ENCODE assay signal across 13 cellular contexts in the genomic region with DNA sequence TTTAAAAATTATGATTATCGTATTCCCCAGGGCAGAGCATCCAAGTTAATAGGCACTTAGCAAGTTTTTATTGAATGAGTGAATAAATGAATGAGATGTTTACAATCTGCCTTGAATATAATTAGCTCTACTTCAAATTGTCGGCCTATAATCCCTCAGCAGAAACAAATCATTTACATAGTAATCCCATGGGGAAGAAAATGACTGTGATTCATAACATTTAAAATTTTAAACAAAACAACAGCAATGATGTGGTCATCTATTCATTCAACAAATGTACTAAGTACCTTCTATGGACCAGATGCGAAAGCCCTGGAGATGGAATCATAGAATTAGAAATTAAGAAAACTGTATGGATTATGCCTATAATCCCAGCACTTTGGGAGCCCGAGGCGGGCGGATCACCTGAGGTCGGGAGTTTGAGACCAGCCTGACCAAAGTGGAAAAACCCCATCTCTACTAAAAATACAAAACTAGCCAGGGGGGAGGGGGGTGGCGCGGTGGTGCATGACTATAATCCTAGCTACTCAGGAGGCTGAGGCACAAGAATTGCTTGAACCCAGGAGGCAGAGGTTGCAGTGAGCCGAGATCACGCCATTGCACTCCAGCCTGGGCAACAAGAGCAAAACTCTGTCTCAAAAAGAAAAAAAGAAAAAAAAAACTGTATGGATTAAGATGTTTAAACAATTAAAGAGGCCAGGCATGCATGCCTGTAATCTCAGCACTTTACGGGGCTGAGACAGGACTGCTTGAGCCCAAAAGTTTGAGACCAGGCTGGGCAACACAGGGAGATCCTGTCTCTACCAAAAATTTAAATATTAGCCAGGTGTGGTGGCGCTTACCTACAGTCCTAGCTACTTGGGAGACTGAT. TPM values are rescaled to one million over a fixed set of nuclear protein-coding genes. Genes with fewer than 3 reads are reported as not detected.
DNase-seq lines count a peak whose midpoint lies in the region; ATAC-seq and TF ChIP-seq lines count a peak whose summit lies in the region.
"Had no signal": no experiment of that assay in that cellular context is flagged by ENCODE, and none has a peak within 500 bp of the region (broad histone marks: within the 10 kb centered on the region; RNA-seq: fewer than 3 reads in every experiment).

No MANE protein-coding gene starts in this region.

- H3K27me3 ChIP-seq in SJSA1 (replicated peaks) (peaks cover 65% of the 10 kb centered on the region), thyroid gland (no peaks in the 10 kb centered on the region)

- WGBS in thyroid gland, 2 donors, result 93 to 94% methylated on average over 13 of the region's 13 CpGs

- no peak for TF ChIP-seq POLR2A in GM18505 (IDR thresholded peaks at IDR 0.05; ENCODE audit: borderline replicate concordance, extremely low read depth, insufficient read depth, insufficient read length)
- TF ChIP-seq POLR2A in thyroid gland (IDR thresholded peaks at IDR 0.05), result no peak

- H3K36me3 ChIP-seq in SJSA1, result no peaks in the 10 kb centered on the region; the same call in 1 of the 2 replicates
- no peaks in the 10 kb centered on the region for H3K36me3 ChIP-seq in thyroid gland

- H3K9me3 ChIP-seq in SJSA1 (replicated peaks), result peaks cover 5% of the 10 kb centered on the region
- H3K9me3 ChIP-seq in thyroid gland, result no peaks in the 10 kb centered on the region

- H3K4me3 ChIP-seq in SJSA1 (no peak overlapping the region), fibroblast of mammary gland (ENCODE audit: control insufficient read depth, low read depth, low read length) (no peak overlapping the region), thyroid gland (replicated peaks in 1 of 3) (no peak overlapping the region)

- DNase-seq in NCI-H1436 (lab: John Stamatoyannopoulos, UW) (peak; percentile 9), NCI-H1436 treated with DMSO at 0.1 percent for 48 hours (lab: John Stamatoyannopoulos, UW) (no peak), SJSA1 (ENCODE audit: low read depth in 1 of 2, low spot score in 2 of 2) (peak; percentile 73 to 93), fibroblast of mammary gland (ENCODE audit: low read depth) (peak; percentile 46), ureter (ENCODE audit: low spot score) (peak; percentile 22), HPDE6-E6E7 (ENCODE audit: extremely low spot score) (no peak), thyroid gland (no peak)
- DNase-seq: CD4-positive, CD25-positive, alpha-beta regulatory T cell; DMS53; GOT3; H9 had no signal

- no peak overlapping the region for H3K27ac ChIP-seq in SJSA1
- H3K27ac ChIP-seq in thyroid gland, result no peak overlapping the region
- H3K27ac ChIP-seq: 22Rv1 had no signal

- TF ChIP-seq CTCF in fibroblast of mammary gland (conservative IDR thresholded peaks at IDR 0.05; ENCODE audit: control insufficient read depth, insufficient read depth, low read depth, low read length) (no peak), thyroid gland (IDR thresholded peaks at IDR 0.05) (no peak)

- intact Hi-C loops in thyroid gland (cut with DNase I), result no loop called here

- H3K4me1 ChIP-seq in SJSA1 (replicated peaks) (peaks cover 8% of the 10 kb centered on the region), thyroid gland (peaks cover 0 to 4% of the 10 kb centered on the region in 2 donors)

- ATAC-seq in GM18505 (IDR thresholded peaks at IDR 0.05; ENCODE audit: unreplicated experiment), result no peak

RNA-seq across cellular contexts. Expression of gene MDM2, which starts 17.7 kb away (rescaled TPM):
- 2,133 and 2,408 TPM in 2 replicates for total RNA-seq in SJSA1 (2014; rRNA removed; shearing (Covaris generic))
- total RNA-seq in ureter (140 TPM), thyroid gland (100 to 1,000 TPM in 2 of 4 donors, 10 to 100 TPM in 2; 56.7 to 124 (median 91.6) TPM)

RNA-seq across cellular contexts. Expression of gene SLC35E3, which starts 44.3 kb away (rescaled TPM):
- total RNA-seq in SJSA1 (2014; rRNA removed; shearing (Covaris generic)), result 0.63 and 4.9 TPM in 2 replicates
- total RNA-seq in ureter (13.4 TPM), thyroid gland (1 to 10 TPM; 2.1 to 4.0 (median 2.3) TPM)

Comparison
In these comparisons a context has a peak if more than half of its experiments do, and no peak if none do; other contexts are left out.
1. DNase-seq: peak in NCI-H1436 (single experiment), SJSA1 (2 of 2), fibroblast of mammary gland (single experiment) and ureter (single experiment); none in NCI-H1436 treated with DMSO at 0.1 percent for 48 hours (single experiment), HPDE6-E6E7 (single experiment) and thyroid gland (0 of 2).
2. RNA of gene MDM2, which starts 17.7 kb away (total RNA-seq): 2,133 to 2,408 TPM in SJSA1; 140 TPM in ureter (single experiment) and 56.7 to 124 TPM in thyroid gland; every median in the first group is over 10 times any median in the second.